11 cellular contexts compared by ENCODE assay signal in genomic region chr11:1531961-1532586, GRCh38. TPM values are rescaled to one million over a fixed set of nuclear protein-coding genes. Genes with fewer than 3 reads are reported as not detected.
A peak's percentile ranks its signal among the peaks of the same experiment; 100 is the strongest.
DNase-seq lines count a peak whose midpoint lies in the region; FAIRE-seq and TF ChIP-seq lines count a peak whose summit lies in the region.
"Had no signal": no experiment of that assay in that cellular context is flagged by ENCODE, and none has a peak within 500 bp of the region (broad histone marks: within the 10 kb centered on the region; RNA-seq: fewer than 3 reads in every experiment).

No MANE protein-coding gene starts in this region.

- WGBS in smooth muscle cell (ENCODE audit: low lambda C conversion rate), result 90% methylated on average over 19 of the region's 19 CpGs

- no peak overlapping the region for H2AFZ ChIP-seq in smooth muscle cell (ENCODE audit: low read depth)

- no peak for FAIRE-seq in bronchial epithelial cell (lab: Jason Lieb, UNC)

- H3K4me3 ChIP-seq in bronchial epithelial cell (ENCODE audit: low read depth, low read length) (no peak overlapping the region), smooth muscle cell (no peak overlapping the region), Peyer's patch (no peak overlapping the region)

- TF ChIP-seq CTCF in bronchial epithelial cell (IDR thresholded peaks at IDR 0.05; ENCODE audit: insufficient read depth, low read length, severe bottlenecking) (peak; percentile 11), smooth muscle cell (IDR thresholded peaks at IDR 0.05; ENCODE audit: borderline replicate concordance, insufficient read depth, poor library complexity, severe bottlenecking) (no peak), Peyer's patch (IDR thresholded peaks at IDR 0.05) (no peak)

- H3F3A ChIP-seq in smooth muscle cell (ENCODE audit: low read depth), result no peaks in the 10 kb centered on the region

- no peak overlapping the region for H3K4me2 ChIP-seq in smooth muscle cell

- peak overlapping the region; percentile 1 for H3K27ac ChIP-seq in smooth muscle cell (ENCODE audit: low read depth)
- no peak overlapping the region for H3K27ac ChIP-seq in Peyer's patch

- H3K79me2 ChIP-seq in smooth muscle cell (ENCODE audit: low read depth), result peaks cover 58% of the 10 kb centered on the region

- peaks cover 7% of the 10 kb centered on the region for H3K36me3 ChIP-seq in bronchial epithelial cell (ENCODE audit: control insufficient read depth, insufficient read depth, low read length)
- no peaks in the 10 kb centered on the region for H3K36me3 ChIP-seq in smooth muscle cell (ENCODE audit: low read depth)
- peaks cover 0 to 18% (median 0%) of the 10 kb centered on the region in 3 donors for H3K36me3 ChIP-seq in Peyer's patch

- H4K20me1 ChIP-seq in smooth muscle cell (ENCODE audit: low read depth), result peaks cover 97% of the 10 kb centered on the region

- H3K9me3 ChIP-seq in smooth muscle cell (replicated peaks; ENCODE audit: low read depth), result no peaks in the 10 kb centered on the region
- H3K9me3 ChIP-seq in Peyer's patch, result no peaks in the 10 kb centered on the region

- H3K9ac ChIP-seq in smooth muscle cell (ENCODE audit: low read depth), result no peak overlapping the region

- DNase-seq in GM04504 (ENCODE audit: low read depth) (peak; percentile 78), bronchial epithelial cell (ENCODE audit: low read depth) (peak; percentile 80), hippocampal formation (lab: John Stamatoyannopoulos, UW) (peak; percentile 27 to 46), smooth muscle cell (lab: John Stamatoyannopoulos, UW; ENCODE audit: unreplicated experiment) (no peak), NCI-H2081 treated with DMSO at 0.1 percent for 48 hours (lab: John Stamatoyannopoulos, UW) (no peak), Peyer's patch (no peak), NCI-H82 treated with DMSO at 0.1 percent for 48 hours (lab: John Stamatoyannopoulos, UW; ENCODE audit: unreplicated experiment) (no peak)
- no peak for DNase-seq in activated effector memory CD4-positive, alpha-beta T cell treated with anti-CD3 and anti-CD28 coated beads, Interleukin-2, amount 50 U/mL, for 16 hours
- DNase-seq: Calu3, left colon had no signal

- H3K27me3 ChIP-seq in bronchial epithelial cell (ENCODE audit: control insufficient read depth, insufficient read depth, low read length) (no peaks in the 10 kb centered on the region), smooth muscle cell (ENCODE audit: low read depth) (no peaks in the 10 kb centered on the region), Peyer's patch (no peaks in the 10 kb centered on the region)

- TF ChIP-seq POLR2A in Peyer's patch (IDR thresholded peaks at IDR 0.05), result no peak

- H3K4me1 ChIP-seq in smooth muscle cell (ENCODE audit: low read depth), result no peaks in the 10 kb centered on the region
- H3K4me1 ChIP-seq in Peyer's patch, result peaks cover 0 to 29% (median 0%) of the 10 kb centered on the region in 4 donors

RNA-seq across cellular contexts. Expression of gene DUSP8, which starts 40.0 kb away (rescaled TPM):
- 0.26 and 0.64 TPM in 2 replicates for total RNA-seq in bronchial epithelial cell
- total RNA-seq in smooth muscle cell, result 2.2 and 6.3 TPM in 2 replicates
- polyA plus RNA-seq in smooth muscle cell, result 5.0 and 8.2 TPM in 2 replicates
- total RNA-seq in Peyer's patch, result 10 to 100 TPM in 3 of 4 donors, 1 to 10 TPM in 1; 2.5 to 18.4 (median 13.2) TPM

RNA-seq across cellular contexts. Expression of gene MOB2, which starts 45.5 kb away (rescaled TPM):
- 38.2 and 41.1 TPM in 2 replicates for total RNA-seq in bronchial epithelial cell
- total RNA-seq in smooth muscle cell, result 2.5 and 19.0 TPM in 2 replicates
- polyA plus RNA-seq in smooth muscle cell, result 24.0 and 35.7 TPM in 2 replicates
- total RNA-seq in Peyer's patch, result 10 to 100 TPM; 34.7 to 50.4 (median 40.5) TPM

RNA-seq across cellular contexts. Expression of gene KRTAP5-1, which starts 53.0 kb away (rescaled TPM):
- not detected in 2 replicates for total RNA-seq in bronchial epithelial cell
- not detected in 2 replicates for total RNA-seq in smooth muscle cell
- 0.45 TPM in 1 of 2 replicates, not detected in the other for polyA plus RNA-seq in smooth muscle cell
- total RNA-seq in Peyer's patch, result not detected
- total RNA-seq: Calu3, left colon, subcutaneous adipose tissue had no signal

Comparison
In these comparisons a context has a peak if more than half of its experiments do, and no peak if none do; other contexts are left out.
1. DNase-seq: peak in GM04504 (single experiment), bronchial epithelial cell (single experiment) and hippocampal formation (2 of 2); none in smooth muscle cell (single experiment), activated effector memory CD4-positive, alpha-beta T cell treated with anti-CD3 and anti-CD28 coated beads, Interleukin-2, amount 50 U/mL, for 16 hours (single experiment), NCI-H2081 treated with DMSO at 0.1 percent for 48 hours (single experiment), Peyer's patch (0 of 3) and NCI-H82 treated with DMSO at 0.1 percent for 48 hours (single experiment).